8 cellular contexts compared by ENCODE assay signal in genomic region chr1:162497723-162498441, GRCh38. TPM values are rescaled to one million over a fixed set of nuclear protein-coding genes. Genes with fewer than 3 reads are reported as not detected.
A peak's percentile ranks its signal among the peaks of the same experiment; 100 is the strongest.
DNase-seq lines count a peak whose midpoint lies in the region; ATAC-seq lines count a peak whose summit lies in the region.

UHMK1 (plus strand) TSS chr1:162497818; CDS start chr1:162498001, 183 bp downstream.

- H3K9me3 ChIP-seq in effector memory CD4-positive, alpha-beta T cell (ENCODE audit: control insufficient read depth, low read length), result no peaks in the 10 kb centered on the region

- H3K36me3 ChIP-seq in effector memory CD4-positive, alpha-beta T cell (ENCODE audit: control insufficient read depth, insufficient read depth, low read length), result peaks cover 24% of the 10 kb centered on the region

- peaks cover 9% of the 10 kb centered on the region for H3K4me1 ChIP-seq in effector memory CD4-positive, alpha-beta T cell (ENCODE audit: control insufficient read depth, insufficient read depth, low read length, poor library complexity, severe bottlenecking)

- peak; percentile 93 for DNase-seq in COLO829 (ENCODE audit: low spot score)
- peak; percentile 80 for DNase-seq in HT1080 (ENCODE audit: low read depth)
- DNase-seq in NOMO-1 (lab: John Stamatoyannopoulos, UW; ENCODE audit: unreplicated experiment in 2 of 2), result peak; percentile 88 to 91
- peak; percentile 81 to 88 (median 84) for DNase-seq in effector memory CD4-positive, alpha-beta T cell
- peak; percentile 97 for DNase-seq in medulla oblongata (ENCODE audit: extremely low spot score)
- DNase-seq in stimulated activated CD4-positive, alpha-beta T cell treated with anti-CD3 and anti-CD28 coated beads, TNF-alpha, amount 100 ng/mL, for 48 hours (ENCODE audit: low read depth in 3 of 3), result peak; percentile 73 to 87 (median 84)

- H3K4me3 ChIP-seq in effector memory CD4-positive, alpha-beta T cell (ENCODE audit: insufficient read depth, low read depth, low read length, poor library complexity, severe bottlenecking), result peak within 1 kb of the TSS; percentile 85

- ATAC-seq in GM21367 (IDR thresholded peaks at IDR 0.05; ENCODE audit: unreplicated experiment), result peak; percentile 94

- CTCF ChIA-PET in activated CD8-positive, alpha-beta memory T cell treated with anti-CD3 and anti-CD28 coated beads for 36 hours (lab: Charles Lee), result no interaction called here

- no peaks in the 10 kb centered on the region for H3K27me3 ChIP-seq in effector memory CD4-positive, alpha-beta T cell (replicated peaks; ENCODE audit: control insufficient read depth, insufficient read depth, low read length, poor library complexity, severe bottlenecking)

- POLR2A ChIA-PET in activated CD8-positive, alpha-beta memory T cell treated with anti-CD3 and anti-CD28 coated beads for 36 hours (lab: Charles Lee), result no interaction called here

- H3K27ac ChIP-seq in effector memory CD4-positive, alpha-beta T cell (ENCODE audit: insufficient read depth, low read length, poor library complexity, severe bottlenecking), result peak within 1 kb of the TSS; percentile 86

RNA-seq across cellular contexts. Expression of gene UHMK1, which starts in this region (rescaled TPM):
- total RNA-seq in HT1080 (2014; rRNA removed; shearing (Covaris generic)), result 48.4 and 58.0 TPM in 2 replicates
- polyA plus RNA-seq in HT1080 (2015; cell fraction: cytosol; rRNA removed), result 46.4 and 67.5 TPM in 2 replicates
- 43.4 and 44.3 TPM in 2 replicates for polyA plus RNA-seq in HT1080 (2015; cell fraction: nucleus; rRNA removed)
- 10 to 100 TPM; 63.0 to 64.6 TPM for total RNA-seq in activated CD8-positive, alpha-beta memory T cell treated with anti-CD3 and anti-CD28 coated beads for 36 hours

Comparison
In these comparisons a context has a peak if more than half of its experiments do, and no peak if none do; other contexts are left out.
1. Peak in every context shown above with its lines: DNase-seq, ATAC-seq, H3K4me3 ChIP-seq and H3K27ac ChIP-seq.